ENCODE assay signal across 13 cellular contexts in genomic region chr4:185192059-185192458, GRCh38.
A peak's percentile ranks its signal among the peaks of the same experiment; 100 is the strongest.
DNase-seq lines count a peak whose midpoint lies in the region; ATAC-seq and TF ChIP-seq lines count a peak whose summit lies in the region.
"Had no signal": no experiment of that assay in that cellular context is flagged by ENCODE, and none has a peak within 500 bp of the region (broad histone marks: within the 10 kb centered on the region; RNA-seq: fewer than 3 reads in every experiment).

No MANE protein-coding gene starts in this region.

- peak overlapping the region; percentile 76 for H3K4me2 ChIP-seq in OCI-LY3 (ENCODE audit: low read length)

- peaks cover 25% of the 10 kb centered on the region for H3K4me1 ChIP-seq in OCI-LY3 (ENCODE audit: low read length)

- H3K79me2 ChIP-seq in OCI-LY3 (ENCODE audit: low read length), result peaks cover 39% of the 10 kb centered on the region

- no peaks in the 10 kb centered on the region for H4K20me1 ChIP-seq in OCI-LY3 (ENCODE audit: insufficient read depth, low read length)

- DNase-seq in SHP77 treated with DMSO at 0.1 percent for 48 hours (lab: John Stamatoyannopoulos, UW) (no peak), hypothalamus (lab: John Stamatoyannopoulos, UW) (no peak)
- DNase-seq in activated CD4-positive, CD25-positive, alpha-beta regulatory T cell (lab: John Stamatoyannopoulos, UW), result no peak
- DNase-seq in activated naive CD4-positive, alpha-beta T cell treated with anti-CD3 and anti-CD28 coated beads, Interleukin-2, amount 50 U/mL, for 16 hours, result no peak
- DNase-seq: activated T-cell treated with anti-CD3 and anti-CD28 coated beads for 4 hours; CD4-positive, alpha-beta memory T cell; NCI-H1048; small intestine; T-helper 9 cell had no signal

- H3K9me3 ChIP-seq in OCI-LY3 (ENCODE audit: insufficient read depth, low read length), result no peaks in the 10 kb centered on the region

- H2AFZ ChIP-seq in OCI-LY3 (ENCODE audit: low read depth, low read length), result no peak overlapping the region

- H3K9ac ChIP-seq in OCI-LY3 (ENCODE audit: low read length), result peak overlapping the region; percentile 54

- peak; percentile 92 for ATAC-seq in GM18858 (IDR thresholded peaks at IDR 0.05; ENCODE audit: unreplicated experiment)
- peak; percentile 89 for ATAC-seq in GM21381 (IDR thresholded peaks at IDR 0.05; ENCODE audit: unreplicated experiment)
- peak; percentile 86 for ATAC-seq in HG03025 (IDR thresholded peaks at IDR 0.05; ENCODE audit: low FRiP score, unreplicated experiment)

- no peak for TF ChIP-seq CTCF in OCI-LY3 (IDR thresholded peaks at IDR 0.05; ENCODE audit: low read depth, low read length)

- no peaks in the 10 kb centered on the region for H3K36me3 ChIP-seq in OCI-LY3 (replicated peaks; ENCODE audit: low read depth, low read length)

- H3K4me3 ChIP-seq in OCI-LY3 (ENCODE audit: low read length), result peak overlapping the region; percentile 58

- peak overlapping the region; percentile 98 for H3K27ac ChIP-seq in OCI-LY3 (ENCODE audit: low read length)

- no peaks in the 10 kb centered on the region for H3K27me3 ChIP-seq in OCI-LY3 (ENCODE audit: low read depth, low read length)
